Comparison of ENCODE assay signal across 2 cellular contexts in the genomic region with DNA sequence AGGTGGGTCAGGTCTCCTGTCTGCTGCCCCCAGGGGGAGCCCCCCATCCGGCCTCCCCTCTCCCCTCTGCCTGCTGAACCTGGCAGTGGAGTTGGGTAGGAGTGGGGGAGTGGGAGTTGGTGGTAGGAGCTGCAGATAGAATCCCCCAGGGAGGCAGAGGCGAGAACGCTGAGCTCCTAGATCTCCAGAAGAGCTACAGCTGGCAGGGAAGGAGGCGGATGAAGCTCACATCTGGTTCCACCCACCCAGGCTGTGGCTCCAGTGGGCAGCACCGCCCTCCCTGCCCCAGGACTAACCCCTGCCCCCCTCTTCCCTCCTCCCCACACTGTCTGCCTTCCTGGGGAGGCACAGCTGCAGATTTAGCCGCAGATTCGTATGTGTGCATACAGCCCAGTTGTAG.
A peak's percentile ranks its signal among the peaks of the same experiment; 100 is the strongest.
TF ChIP-seq lines count a peak whose summit lies in the region.

No MANE protein-coding gene starts in this region.

TF ChIP-seq in GM23338, 12 proteins besides CTCF, POLR2A, EP300 and RAD21 (continues in another document):
- TF ChIP-seq POLR2AphosphoS5 (IDR thresholded peaks at IDR 0.05; ENCODE audit: low read depth) (no peak), ZNF331 (CRISPR knock-in tag; IDR thresholded peaks at IDR 0.05; ENCODE audit: low read depth) (no peak), ZNF114 (CRISPR knock-in tag; IDR thresholded peaks at IDR 0.05) (no peak), STAT1 (IDR thresholded peaks at IDR 0.05; ENCODE audit: unreplicated experiment) (no peak), JUNB (IDR thresholded peaks at IDR 0.05; ENCODE audit: unreplicated experiment) (no peak), NANOG (IDR thresholded peaks at IDR 0.05; ENCODE audit: borderline replicate concordance) (no peak), EZH2 (IDR thresholded peaks at IDR 0.05; ENCODE audit: low read depth, unreplicated experiment) (no peak), EZH2phosphoT487 (IDR thresholded peaks at IDR 0.05; ENCODE audit: unreplicated experiment) (no peak), CREB1 (CRISPR knock-in tag; IDR thresholded peaks at IDR 0.05; ENCODE audit: low read depth) (no peak)
- TF ChIP-seq, protein P1, sequence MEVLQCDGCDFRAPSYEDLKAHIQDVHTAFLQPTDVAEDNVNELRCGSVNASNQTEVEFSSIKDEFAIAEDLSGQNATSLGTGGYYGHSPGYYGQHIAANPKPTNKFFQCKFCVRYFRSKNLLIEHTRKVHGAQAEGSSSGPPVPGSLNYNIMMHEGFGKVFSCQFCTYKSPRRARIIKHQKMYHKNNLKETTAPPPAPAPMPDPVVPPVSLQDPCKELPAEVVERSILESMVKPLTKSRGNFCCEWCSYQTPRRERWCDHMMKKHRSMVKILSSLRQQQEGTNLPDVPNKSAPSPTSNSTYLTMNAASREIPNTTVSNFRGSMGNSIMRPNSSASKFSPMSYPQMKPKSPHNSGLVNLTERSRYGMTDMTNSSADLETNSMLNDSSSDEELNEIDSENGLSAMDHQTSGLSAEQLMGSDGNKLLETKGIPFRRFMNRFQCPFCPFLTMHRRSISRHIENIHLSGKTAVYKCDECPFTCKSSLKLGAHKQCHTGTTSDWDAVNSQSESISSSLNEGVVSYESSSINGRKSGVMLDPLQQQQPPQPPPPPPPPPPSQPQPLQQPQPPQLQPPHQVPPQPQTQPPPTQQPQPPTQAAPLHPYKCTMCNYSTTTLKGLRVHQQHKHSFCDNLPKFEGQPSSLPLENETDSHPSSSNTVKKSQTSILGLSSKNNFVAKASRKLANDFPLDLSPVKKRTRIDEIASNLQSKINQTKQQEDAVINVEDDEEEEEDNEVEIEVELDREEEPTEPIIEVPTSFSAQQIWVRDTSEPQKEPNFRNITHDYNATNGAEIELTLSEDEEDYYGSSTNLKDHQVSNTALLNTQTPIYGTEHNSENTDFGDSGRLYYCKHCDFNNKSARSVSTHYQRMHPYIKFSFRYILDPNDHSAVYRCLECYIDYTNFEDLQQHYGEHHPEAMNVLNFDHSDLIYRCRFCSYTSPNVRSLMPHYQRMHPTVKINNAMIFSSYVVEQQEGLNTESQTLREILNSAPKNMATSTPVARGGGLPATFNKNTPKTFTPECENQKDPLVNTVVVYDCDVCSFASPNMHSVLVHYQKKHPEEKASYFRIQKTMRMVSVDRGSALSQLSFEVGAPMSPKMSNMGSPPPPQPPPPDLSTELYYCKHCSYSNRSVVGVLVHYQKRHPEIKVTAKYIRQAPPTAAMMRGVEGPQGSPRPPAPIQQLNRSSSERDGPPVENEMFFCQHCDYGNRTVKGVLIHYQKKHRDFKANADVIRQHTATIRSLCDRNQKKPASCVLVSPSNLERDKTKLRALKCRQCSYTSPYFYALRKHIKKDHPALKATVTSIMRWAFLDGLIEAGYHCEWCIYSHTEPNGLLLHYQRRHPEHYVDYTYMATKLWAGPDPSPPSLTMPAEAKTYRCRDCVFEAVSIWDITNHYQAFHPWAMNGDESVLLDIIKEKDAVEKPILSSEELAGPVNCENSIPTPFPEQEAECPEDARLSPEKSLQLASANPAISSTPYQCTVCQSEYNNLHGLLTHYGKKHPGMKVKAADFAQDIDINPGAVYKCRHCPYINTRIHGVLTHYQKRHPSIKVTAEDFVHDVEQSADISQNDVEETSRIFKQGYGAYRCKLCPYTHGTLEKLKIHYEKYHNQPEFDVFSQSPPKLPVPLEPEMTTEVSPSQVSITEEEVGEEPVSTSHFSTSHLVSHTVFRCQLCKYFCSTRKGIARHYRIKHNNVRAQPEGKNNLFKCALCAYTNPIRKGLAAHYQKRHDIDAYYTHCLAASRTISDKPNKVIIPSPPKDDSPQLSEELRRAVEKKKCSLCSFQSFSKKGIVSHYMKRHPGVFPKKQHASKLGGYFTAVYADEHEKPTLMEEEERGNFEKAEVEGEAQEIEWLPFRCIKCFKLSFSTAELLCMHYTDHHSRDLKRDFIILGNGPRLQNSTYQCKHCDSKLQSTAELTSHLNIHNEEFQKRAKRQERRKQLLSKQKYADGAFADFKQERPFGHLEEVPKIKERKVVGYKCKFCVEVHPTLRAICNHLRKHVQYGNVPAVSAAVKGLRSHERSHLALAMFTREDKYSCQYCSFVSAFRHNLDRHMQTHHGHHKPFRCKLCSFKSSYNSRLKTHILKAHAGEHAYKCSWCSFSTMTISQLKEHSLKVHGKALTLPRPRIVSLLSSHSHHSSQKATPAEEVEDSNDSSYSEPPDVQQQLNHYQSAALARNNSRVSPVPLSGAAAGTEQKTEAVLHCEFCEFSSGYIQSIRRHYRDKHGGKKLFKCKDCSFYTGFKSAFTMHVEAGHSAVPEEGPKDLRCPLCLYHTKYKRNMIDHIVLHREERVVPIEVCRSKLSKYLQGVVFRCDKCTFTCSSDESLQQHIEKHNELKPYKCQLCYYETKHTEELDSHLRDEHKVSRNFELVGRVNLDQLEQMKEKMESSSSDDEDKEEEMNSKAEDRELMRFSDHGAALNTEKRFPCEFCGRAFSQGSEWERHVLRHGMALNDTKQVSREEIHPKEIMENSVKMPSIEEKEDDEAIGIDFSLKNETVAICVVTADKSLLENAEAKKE (CRISPR knock-in tag; IDR thresholded peaks at IDR 0.05) = no peak
- TF ChIP-seq, protein P2, sequence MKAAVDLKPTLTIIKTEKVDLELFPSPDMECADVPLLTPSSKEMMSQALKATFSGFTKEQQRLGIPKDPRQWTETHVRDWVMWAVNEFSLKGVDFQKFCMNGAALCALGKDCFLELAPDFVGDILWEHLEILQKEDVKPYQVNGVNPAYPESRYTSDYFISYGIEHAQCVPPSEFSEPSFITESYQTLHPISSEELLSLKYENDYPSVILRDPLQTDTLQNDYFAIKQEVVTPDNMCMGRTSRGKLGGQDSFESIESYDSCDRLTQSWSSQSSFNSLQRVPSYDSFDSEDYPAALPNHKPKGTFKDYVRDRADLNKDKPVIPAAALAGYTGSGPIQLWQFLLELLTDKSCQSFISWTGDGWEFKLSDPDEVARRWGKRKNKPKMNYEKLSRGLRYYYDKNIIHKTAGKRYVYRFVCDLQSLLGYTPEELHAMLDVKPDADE (IDR thresholded peaks at IDR 0.05) = no peak

TF ChIP-seq in GM12878, 131 proteins besides CTCF, POLR2A, EP300 and RAD21:
- TF ChIP-seq MEF2B (IDR thresholded peaks at IDR 0.05; ENCODE audit: partially characterized antibody, poor library complexity, severe bottlenecking) (peak; percentile 18), EED (IDR thresholded peaks at IDR 0.05; ENCODE audit: low read depth) (no peak), WRNIP1 (IDR thresholded peaks at IDR 0.05; ENCODE audit: borderline replicate concordance, low read depth, low read length) (no peak)
